8 cellular contexts compared by ENCODE assay signal in the genomic region with DNA sequence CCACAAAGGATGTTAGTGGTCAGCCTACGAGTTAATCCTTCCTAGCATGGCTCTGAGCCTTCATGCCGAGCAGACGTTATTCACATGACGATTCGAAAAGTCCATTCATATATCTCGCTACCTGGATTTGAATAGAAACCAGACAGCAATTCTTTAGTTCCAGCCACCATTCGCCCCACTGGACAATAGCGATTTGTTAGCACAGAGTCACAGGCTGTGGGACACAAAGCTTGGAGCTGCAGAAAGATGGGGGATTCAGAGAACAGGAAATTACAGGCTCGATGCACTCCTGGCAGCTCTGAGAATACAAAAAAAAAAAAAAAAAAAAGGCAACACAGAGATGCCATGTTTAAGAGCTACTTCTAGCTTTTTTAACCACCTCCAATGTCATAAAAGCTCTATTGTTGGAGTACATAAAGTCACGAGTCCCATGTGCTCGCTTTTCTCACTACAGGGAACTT.
A peak's percentile ranks its signal among the peaks of the same experiment; 100 is the strongest.
DNase-seq lines count a peak whose midpoint lies in the region; ATAC-seq and TF ChIP-seq lines count a peak whose summit lies in the region.

No MANE protein-coding gene starts in this region.

- peak; percentile 78 for DNase-seq in ELR (ENCODE audit: low read depth)
- DNase-seq in T-helper 17 cell = no peak
- DNase-seq in epithelial cell of esophagus (ENCODE audit: low read depth) = peak; percentile 36
- peak in 5 of 9 donors; percentile 4 to 14 (median 9) for DNase-seq in naive thymus-derived CD4-positive, alpha-beta T cell
- no peak for DNase-seq in NCI-H187 treated with DMSO at 0.1 percent for 48 hours (lab: John Stamatoyannopoulos, UW)

- peaks cover 45% of the 10 kb centered on the region for H4K20me1 ChIP-seq in Loucy (ENCODE audit: insufficient read depth, low read length, poor library complexity, severe bottlenecking)

- intact Hi-C loops in naive thymus-derived CD4-positive, alpha-beta T cell (cut with micrococcal nuclease) = no loop called here

- no peak overlapping the region for H3K27ac Mint-ChIP-seq in T-helper 17 cell
- peak overlapping the region in 8 of 9 donors; percentile 67 to 94 (median 84) for H3K27ac Mint-ChIP-seq in naive thymus-derived CD4-positive, alpha-beta T cell

- H3K9me3 Mint-ChIP-seq in naive thymus-derived CD4-positive, alpha-beta T cell = peaks cover 0 to 3% (median 0%) of the 10 kb centered on the region in 11 donors

- H3F3A ChIP-seq in Loucy (ENCODE audit: low read depth) = no peaks in the 10 kb centered on the region; the same call in 1 of the 2 replicates

- POLR2A ChIA-PET in naive thymus-derived CD4-positive, alpha-beta T cell (lab: Charles Lee) = interaction anchor here (0.6 kb wide), 1 partner anchor 581 kb away, joined by 3 read pairs; no protein-coding TSS in a partner anchor

- no peaks in the 10 kb centered on the region for H3K36me3 ChIP-seq in Loucy (ENCODE audit: insufficient read depth, low read length)
- H3K36me3 ChIP-seq in naive thymus-derived CD4-positive, alpha-beta T cell (ENCODE audit: control insufficient read depth in 2 of 3, insufficient read depth in 3 of 3, low read length in 3 of 3) = no peaks in the 10 kb centered on the region

- H3K4me2 ChIP-seq in Loucy (ENCODE audit: low read depth, low read length, poor library complexity, severe bottlenecking) = peak overlapping the region; percentile 71

- no peaks in the 10 kb centered on the region for H3K9me2 ChIP-seq in Loucy (replicated peaks; ENCODE audit: low read depth, low read length)

- no peak for TF ChIP-seq CTCF in Loucy (conservative IDR thresholded peaks at IDR 0.05; ENCODE audit: low read length)
- no peak for TF ChIP-seq CTCF in epithelial cell of esophagus (IDR thresholded peaks at IDR 0.05; ENCODE audit: insufficient read depth, low read depth, low read length, missing control alignments)

- peak overlapping the region; percentile 98 for H3K9ac ChIP-seq in Loucy (ENCODE audit: low read depth, low read length, poor library complexity, severe bottlenecking)

- no peak overlapping the region for H2AFZ ChIP-seq in Loucy (ENCODE audit: low read length)

- H3K79me2 ChIP-seq in Loucy (ENCODE audit: insufficient read depth, low read length) = peaks cover 69% of the 10 kb centered on the region

- no peaks in the 10 kb centered on the region for H3K27me3 ChIP-seq in Loucy (ENCODE audit: insufficient read depth, low read length, poor library complexity, severe bottlenecking)
- no peaks in the 10 kb centered on the region for H3K27me3 ChIP-seq in naive thymus-derived CD4-positive, alpha-beta T cell (ENCODE audit: control insufficient read depth in 2 of 2, insufficient read depth in 2 of 2, low read length in 2 of 2)

- H3K27ac ChIP-seq in naive thymus-derived CD4-positive, alpha-beta T cell (ENCODE audit: low read depth, low read length) = peak overlapping the region; percentile 61

- H3K9me3 ChIP-seq in Loucy (ENCODE audit: insufficient read depth, low read depth, low read length) (no peaks in the 10 kb centered on the region), T-helper 17 cell (ENCODE audit: control insufficient read depth, low read length, poor library complexity, severe bottlenecking) (no peaks in the 10 kb centered on the region)
- no peaks in the 10 kb centered on the region for H3K9me3 ChIP-seq in naive thymus-derived CD4-positive, alpha-beta T cell (ENCODE audit: control insufficient read depth in 2 of 3, low read length in 3 of 3)

- H3K4me3 ChIP-seq in Loucy (ENCODE audit: low read length, poor library complexity, severe bottlenecking) (peak overlapping the region; percentile 86), epithelial cell of esophagus (ENCODE audit: low read length) (peak overlapping the region; percentile 75)
- H3K4me3 ChIP-seq in naive thymus-derived CD4-positive, alpha-beta T cell (ENCODE audit: low read length) = peak overlapping the region; percentile 71

- H3K36me3 Mint-ChIP-seq in T-helper 17 cell (ENCODE audit: low read depth) = no peaks in the 10 kb centered on the region
- peaks cover 0 to 5% (median 0%) of the 10 kb centered on the region in 5 donors for H3K36me3 Mint-ChIP-seq in naive thymus-derived CD4-positive, alpha-beta T cell

- ATAC-seq in T-helper 17 cell (no peak), HG02938 (IDR thresholded peaks at IDR 0.05; ENCODE audit: unreplicated experiment) (no peak), HG03097 (IDR thresholded peaks at IDR 0.05; ENCODE audit: low FRiP score, unreplicated experiment) (no peak)
- ATAC-seq in naive thymus-derived CD4-positive, alpha-beta T cell = no peak

- H3K4me3 Mint-ChIP-seq in T-helper 17 cell = peak overlapping the region; percentile 53
- H3K4me3 Mint-ChIP-seq in naive thymus-derived CD4-positive, alpha-beta T cell = peak overlapping the region; percentile 87 to 98 (median 94)

- CTCF ChIA-PET in naive thymus-derived CD4-positive, alpha-beta T cell (lab: Charles Lee) = interaction anchor here (1.1 to 1.7 kb wide), 2 partner anchors 28 to 43 kb away, joined by 3 to 9 read pairs; no protein-coding TSS in a partner anchor

- peaks cover 11% of the 10 kb centered on the region for H3K4me1 Mint-ChIP-seq in T-helper 17 cell
- peaks cover 23 to 67% (median 35%) of the 10 kb centered on the region in 7 donors for H3K4me1 Mint-ChIP-seq in naive thymus-derived CD4-positive, alpha-beta T cell

- H3K4me1 ChIP-seq in Loucy (ENCODE audit: insufficient read depth, low read length, poor library complexity, severe bottlenecking) = peaks cover 55% of the 10 kb centered on the region
- peaks cover 0 to 6% of the 10 kb centered on the region in 2 donors for H3K4me1 ChIP-seq in naive thymus-derived CD4-positive, alpha-beta T cell (ENCODE audit: control insufficient read depth in 2 of 2, insufficient read depth in 2 of 2, low read length in 2 of 2)

- peaks cover 38% of the 10 kb centered on the region for H3K27me3 Mint-ChIP-seq in T-helper 17 cell
- H3K27me3 Mint-ChIP-seq in naive thymus-derived CD4-positive, alpha-beta T cell = peaks cover 0 to 21% (median 0%) of the 10 kb centered on the region in 5 donors

Comparison
In these comparisons a context has a peak if more than half of its experiments do, and no peak if none do; other contexts are left out.
1. DNase-seq: peak in ELR (single experiment), epithelial cell of esophagus (single experiment) and naive thymus-derived CD4-positive, alpha-beta T cell (5 of 9); none in T-helper 17 cell (0 of 3) and NCI-H187 treated with DMSO at 0.1 percent for 48 hours (single experiment).
2. Peak in every context shown above with its lines, with median percentiles within 50 percentile points of each other: H3K4me3 ChIP-seq.